In the genomic region with DNA sequence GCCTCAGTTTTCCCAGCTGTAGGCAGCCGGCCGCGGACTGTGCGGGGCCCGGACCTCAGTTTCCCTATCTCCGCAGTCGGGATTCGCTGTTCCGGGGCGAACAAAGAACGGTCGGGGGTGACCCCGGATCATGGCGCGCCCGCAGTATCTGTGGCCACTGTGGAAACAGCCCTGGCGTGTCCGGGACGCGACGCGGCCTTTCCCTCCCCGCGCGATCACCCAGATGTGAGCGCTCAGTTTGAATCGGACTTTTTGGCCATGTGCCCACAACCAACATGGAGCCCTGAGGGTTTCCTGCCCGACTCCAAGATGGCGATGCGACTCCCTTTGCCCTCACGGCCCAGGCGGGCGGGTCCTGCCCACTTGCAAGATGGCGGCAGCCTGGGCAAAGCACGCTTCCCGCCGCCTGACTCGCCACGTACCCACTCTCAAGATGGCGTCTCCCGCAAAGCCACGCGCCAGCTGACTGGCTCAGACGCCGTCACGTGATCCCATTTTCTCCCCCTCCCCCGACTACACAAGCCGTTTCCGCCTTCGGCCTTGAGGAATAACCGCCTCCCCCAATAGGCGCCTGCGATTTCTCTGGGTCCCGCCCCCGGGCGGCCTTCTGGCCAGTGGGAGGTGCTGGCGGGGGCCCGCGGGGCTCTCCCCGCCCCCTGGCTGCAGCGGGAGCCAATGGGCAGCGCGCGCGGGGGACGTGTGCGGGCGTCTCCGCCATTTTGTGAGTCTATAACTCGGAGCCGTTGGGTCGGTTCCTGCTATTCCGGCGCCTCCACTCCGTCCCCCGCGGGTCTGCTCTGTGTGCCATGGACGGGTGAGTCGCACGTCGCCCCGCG, we compare ENCODE assay signal across 8 cellular contexts. TPM values are rescaled to one million over a fixed set of nuclear protein-coding genes. Genes with fewer than 3 reads are reported as not detected.
DNase-seq lines count a peak whose midpoint lies in the region; ATAC-seq and TF ChIP-seq lines count a peak whose summit lies in the region.

A gene (plus strand): TSS at position 761 of the 836 bp plus-strand sequence. CDS start 46 bp downstream, at position 807.

- H3K27ac ChIP-seq in caudate nucleus (ENCODE audit: low read depth, low read length), result peak within 1 kb of the TSS; percentile 93
- peak within 1 kb of the TSS; percentile 90 for H3K27ac ChIP-seq in smooth muscle cell (ENCODE audit: low read depth)

- peak within 1 kb of the TSS; percentile 96 for H3K9ac ChIP-seq in smooth muscle cell (ENCODE audit: low read depth)

- POLR2A ChIA-PET in activated B cell treated with CpG ODN at 0.5 μM for 24 hours (lab: Charles Lee), result interaction anchor here (0.6 to 1.9 kb wide), 15 partner anchors 44 to 1765 kb away, joined by 3 to 8 read pairs (median 3); a partner anchor contains a TSS

- H3K4me3 ChIP-seq in smooth muscle cell, result peak within 1 kb of the TSS; percentile 100

- intact Hi-C loops in activated B cell treated with CpG ODN at 0.5 μM for 24 hours (cut with micrococcal nuclease), result loop anchor here (1.0 to 5.0 kb wide), 13 partner anchors 66 to 855 kb away; a partner anchor contains a TSS

- H3K4me1 ChIP-seq in smooth muscle cell (ENCODE audit: low read depth), result peaks cover 32% of the 10 kb centered on the region

- peak; percentile 95 for TF ChIP-seq POLR2A in GM18951 (IDR thresholded peaks at IDR 0.05; ENCODE audit: extremely low read depth, insufficient read depth, insufficient read length)

- no peaks in the 10 kb centered on the region for H3K9me3 ChIP-seq in smooth muscle cell (replicated peaks; ENCODE audit: low read depth)

- peaks cover 41% of the 10 kb centered on the region for H3K79me2 ChIP-seq in smooth muscle cell (ENCODE audit: low read depth)

- WGBS in smooth muscle cell (ENCODE audit: low lambda C conversion rate), result 5% methylated on average over 60 of the region's 83 CpGs

- H3K36me3 ChIP-seq in smooth muscle cell (ENCODE audit: low read depth), result no peaks in the 10 kb centered on the region

- ATAC-seq in HG03196 (IDR thresholded peaks at IDR 0.05; ENCODE audit: unreplicated experiment), result peak; percentile 74
- ATAC-seq in activated B cell treated with CpG ODN at 0.5 μM for 24 hours (ENCODE audit: low read depth), result peak; percentile 86

- no peaks in the 10 kb centered on the region for H3K27me3 ChIP-seq in smooth muscle cell (ENCODE audit: low read depth)

- CTCF ChIA-PET in activated B cell treated with CpG ODN at 0.5 μM for 24 hours (lab: Charles Lee), result no interaction called here

- peaks cover under 1% of the 10 kb centered on the region for H3K27me3 Mint-ChIP-seq in activated B cell treated with CpG ODN at 0.5 μM for 24 hours

- in situ Hi-C loops in GM18951 (cut with MboI; ENCODE audit: low sequenced_read_pairs, unreplicated experiment), result no loop called here

- peak within 1 kb of the TSS; percentile 95 for H2AFZ ChIP-seq in smooth muscle cell (ENCODE audit: low read depth)

- peaks cover 34% of the 10 kb centered on the region for H3K4me1 Mint-ChIP-seq in activated B cell treated with CpG ODN at 0.5 μM for 24 hours

- peaks cover 41% of the 10 kb centered on the region for H4K20me1 ChIP-seq in smooth muscle cell (ENCODE audit: low read depth)

- H3K36me3 Mint-ChIP-seq in activated B cell treated with CpG ODN at 0.5 μM for 24 hours (ENCODE audit: low read depth), result peaks cover 27% of the 10 kb centered on the region

- DNase-seq in AG08395 (ENCODE audit: low spot score) (peak; percentile 98), NCI-H345 (lab: John Stamatoyannopoulos, UW) (peak; percentile 100), activated B cell treated with CpG ODN at 0.5 μM for 24 hours (peak; percentile 97), caudate nucleus (lab: John Stamatoyannopoulos, UW) (peak; percentile 93 to 100 (median 100)), iPS-NIHi7 (ENCODE audit: extremely low spot score) (peak; percentile 97), smooth muscle cell (lab: John Stamatoyannopoulos, UW; ENCODE audit: unreplicated experiment) (peak; percentile 100)

- H3F3A ChIP-seq in smooth muscle cell (ENCODE audit: low read depth), result peaks cover 14% of the 10 kb centered on the region

- TF ChIP-seq CTCF in activated B cell treated with CpG ODN at 0.5 μM for 24 hours (IDR thresholded peaks at IDR 0.05) (no peak), smooth muscle cell (IDR thresholded peaks at IDR 0.05; ENCODE audit: borderline replicate concordance, insufficient read depth, poor library complexity, severe bottlenecking) (peak; percentile 5)

- peak within 1 kb of the TSS; percentile 79 for H3K27ac Mint-ChIP-seq in activated B cell treated with CpG ODN at 0.5 μM for 24 hours

- H3K4me3 Mint-ChIP-seq in activated B cell treated with CpG ODN at 0.5 μM for 24 hours, result peak within 1 kb of the TSS; percentile 89

- peak within 1 kb of the TSS; percentile 96 for H3K4me2 ChIP-seq in smooth muscle cell

- no peaks in the 10 kb centered on the region for H3K9me3 Mint-ChIP-seq in activated B cell treated with CpG ODN at 0.5 μM for 24 hours

RNA-seq across cellular contexts. Expression of the gene that starts here (rescaled TPM):
- total RNA-seq in activated B cell treated with CpG ODN at 0.5 μM for 24 hours (404 and 417 TPM in 2 replicates), smooth muscle cell (123 and 167 TPM in 2 replicates)
- 226 and 238 TPM in 2 replicates for polyA plus RNA-seq in smooth muscle cell

Comparison
In these comparisons a context has a peak if more than half of its experiments do, and no peak if none do; other contexts are left out.
1. Peak in every context shown above with its lines: DNase-seq, ATAC-seq, H3K4me3 ChIP-seq and H3K27ac ChIP-seq.